ENCODE assay signal across 8 cellular contexts in genomic region chr4:25861422-25861926, GRCh38. TPM values are rescaled to one million over a fixed set of nuclear protein-coding genes. Genes with fewer than 3 reads are reported as not detected.
DNase-seq lines count a peak whose midpoint lies in the region; ATAC-seq, FAIRE-seq and TF ChIP-seq lines count a peak whose summit lies in the region.

No MANE protein-coding gene starts in this region.

- H3K27me3 ChIP-seq in GM06990 (replicated peaks; ENCODE audit: control insufficient read depth, insufficient read depth, low read length) (no peaks in the 10 kb centered on the region), endodermal cell (ENCODE audit: control insufficient read depth, insufficient read depth, low read length, poor library complexity, severe bottlenecking) (peaks cover 45% of the 10 kb centered on the region), pancreas (no peaks in the 10 kb centered on the region)

- no peak overlapping the region for H3K27ac ChIP-seq in endodermal cell (ENCODE audit: low read depth, low read length)
- H3K27ac ChIP-seq in pancreas: peak overlapping the region; percentile 81 to 93 (median 86)
- no peak overlapping the region for H3K27ac ChIP-seq in substantia nigra (ENCODE audit: low read depth, low read length, poor library complexity, severe bottlenecking)

- H3K36me3 ChIP-seq in GM06990 (ENCODE audit: control insufficient read depth, insufficient read depth, low read length) (no peaks in the 10 kb centered on the region), endodermal cell (ENCODE audit: control insufficient read depth, insufficient read depth, low read length) (no peaks in the 10 kb centered on the region), pancreas (no peaks in the 10 kb centered on the region)

- no peak overlapping the region for H3K9ac ChIP-seq in endodermal cell (ENCODE audit: extremely low read depth, low read length, poor library complexity, severe bottlenecking)

- TF ChIP-seq CTCF in GM06990 (IDR thresholded peaks at IDR 0.05; ENCODE audit: insufficient read depth, low read length, poor library complexity, severe bottlenecking) (no peak), endodermal cell (conservative IDR thresholded peaks at IDR 0.05) (no peak), pancreas (IDR thresholded peaks at IDR 0.05) (no peak)

- no peak for DNase-seq in GM06990 (ENCODE audit: extremely low read depth, insufficient read length)
- peak; percentile 89 for DNase-seq in OCI-M1 (lab: John Stamatoyannopoulos, UW)
- DNase-seq in endodermal cell: no peak
- DNase-seq in pancreas: no peak
- no peak for DNase-seq in NCI-H446 (lab: John Stamatoyannopoulos, UW)
- DNase-seq in Ammon's horn (ENCODE audit: low spot score): no peak
- no peak for DNase-seq in DMS153 (lab: John Stamatoyannopoulos, UW)
- no peak for DNase-seq in substantia nigra (lab: John Stamatoyannopoulos, UW)

- peaks cover 48% of the 10 kb centered on the region for H3K27me3 Mint-ChIP-seq in endodermal cell (ENCODE audit: insufficient read depth)

- peak; percentile 13 to 33 (median 28) for ATAC-seq in pancreas

- no peaks in the 10 kb centered on the region for H3K9me3 Mint-ChIP-seq in endodermal cell

- H3K4me1 Mint-ChIP-seq in endodermal cell: peaks cover 10% of the 10 kb centered on the region

- no peaks in the 10 kb centered on the region for H3K4me1 ChIP-seq in endodermal cell (ENCODE audit: control insufficient read depth, insufficient read depth, low read length)
- peaks cover 0 to 30% (median 29%) of the 10 kb centered on the region in 3 donors for H3K4me1 ChIP-seq in pancreas

- H3K9me3 ChIP-seq in endodermal cell (ENCODE audit: control insufficient read depth, low read length) (no peaks in the 10 kb centered on the region), pancreas (no peaks in the 10 kb centered on the region)

- no peaks in the 10 kb centered on the region for H3K36me3 Mint-ChIP-seq in endodermal cell (ENCODE audit: low read depth)

- H3K27ac Mint-ChIP-seq in endodermal cell: no peak overlapping the region

- intact Hi-C loops in pancreas (cut with DNase I): no loop called here

- peak; percentile 20 for FAIRE-seq in pancreas (lab: Jason Lieb, UNC)

- H3K4me3 Mint-ChIP-seq in endodermal cell: peak overlapping the region; percentile 74

- WGBS in endodermal cell (ENCODE audit: insufficient coverage in 1 of 2, insufficient read length in 1 of 2), 2 experiments: 77 to 79% methylated on average over 3 to 4 of the region's 4 CpGs
- WGBS in pancreas, 2 donors: 7 to 12% methylated on average over 4 of the region's 4 CpGs

- H3K4me3 ChIP-seq in GM06990 (replicated peaks; ENCODE audit: low read depth, low read length) (peak overlapping the region; percentile 71), endodermal cell (ENCODE audit: low read length) (peak overlapping the region; percentile 75), pancreas (peak overlapping the region; percentile 64 to 92 (median 74))

RNA-seq across cellular contexts. Expression of gene SEL1L3, which starts 1.3 kb away (rescaled TPM):
- total RNA-seq in endodermal cell: 10 to 100 TPM; 14.9 to 24.5 TPM
- polyA plus RNA-seq in endodermal cell (2013, experiment 1 of 2): 17.4 TPM
- polyA plus RNA-seq in endodermal cell (2013, experiment 2 of 2): 15.2 TPM
- 10 to 100 TPM; 31.4 to 76.7 (median 41.0) TPM for total RNA-seq in pancreas
- polyA plus RNA-seq in pancreas: 10 to 100 TPM; 18.4 to 43.2 TPM

RNA-seq across cellular contexts. Expression of gene SMIM20, which starts 52.5 kb away (rescaled TPM):
- total RNA-seq in endodermal cell: 10 to 100 TPM; 35.9 to 40.8 TPM
- 56.9 TPM for polyA plus RNA-seq in endodermal cell (2013, experiment 1 of 2)
- 55.2 TPM for polyA plus RNA-seq in endodermal cell (2013, experiment 2 of 2)
- 10 to 100 TPM; 11.7 to 20.7 (median 17.8) TPM for total RNA-seq in pancreas
- polyA plus RNA-seq in pancreas: 10 to 100 TPM; 25.0 to 37.4 TPM

Comparison
In these comparisons a context has a peak if more than half of its experiments do, and no peak if none do; other contexts are left out.
1. H3K27ac ChIP-seq: peak in pancreas (4 of 4); none in endodermal cell (single experiment) and substantia nigra (single experiment).
2. Peak in every context shown above with its lines, with median percentiles within 50 percentile points of each other: H3K4me3 ChIP-seq.